Comparison of ENCODE assay signal across 1 cellular context in the genomic region with DNA sequence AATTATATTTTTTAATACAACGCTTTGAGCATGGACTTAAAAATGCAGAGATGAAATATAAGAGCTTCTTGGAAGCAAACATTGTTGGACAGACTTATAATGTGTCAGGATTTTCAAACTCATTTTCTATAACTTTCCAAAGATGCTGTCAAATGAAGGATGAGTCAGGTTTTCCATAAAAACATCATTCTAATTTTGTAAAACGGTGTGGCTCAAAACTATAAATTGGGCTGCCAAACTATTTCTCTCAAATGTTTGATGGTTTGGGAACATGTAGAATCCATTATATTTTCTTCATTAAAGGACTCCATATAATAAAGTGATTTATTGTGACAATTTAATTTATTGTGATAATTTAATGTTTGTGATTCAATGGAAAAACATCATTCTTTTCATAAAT.
TF ChIP-seq lines count a peak whose summit lies in the region.

No MANE protein-coding gene starts in this region.

TF ChIP-seq in SK-N-SH treated with all-trans-retinoic acid at 6 μM for 48 hours, 23 proteins besides CTCF, POLR2A, EP300 and RAD21 (continued from another document):
- TF ChIP-seq, protein P1, sequence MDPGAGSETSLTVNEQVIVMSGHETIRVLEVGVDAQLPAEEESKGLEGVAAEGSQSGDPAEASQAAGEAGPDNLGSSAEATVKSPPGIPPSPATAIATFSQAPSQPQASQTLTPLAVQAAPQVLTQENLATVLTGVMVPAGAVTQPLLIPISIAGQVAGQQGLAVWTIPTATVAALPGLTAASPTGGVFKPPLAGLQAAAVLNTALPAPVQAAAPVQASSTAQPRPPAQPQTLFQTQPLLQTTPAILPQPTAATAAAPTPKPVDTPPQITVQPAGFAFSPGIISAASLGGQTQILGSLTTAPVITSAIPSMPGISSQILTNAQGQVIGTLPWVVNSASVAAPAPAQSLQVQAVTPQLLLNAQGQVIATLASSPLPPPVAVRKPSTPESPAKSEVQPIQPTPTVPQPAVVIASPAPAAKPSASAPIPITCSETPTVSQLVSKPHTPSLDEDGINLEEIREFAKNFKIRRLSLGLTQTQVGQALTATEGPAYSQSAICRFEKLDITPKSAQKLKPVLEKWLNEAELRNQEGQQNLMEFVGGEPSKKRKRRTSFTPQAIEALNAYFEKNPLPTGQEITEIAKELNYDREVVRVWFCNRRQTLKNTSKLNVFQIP (CRISPR knock-in tag; IDR thresholded peaks at IDR 0.05; ENCODE audit: borderline replicate concordance, low read depth), result no peak
- no peak for TF ChIP-seq ZFP3 (CRISPR knock-in tag; IDR thresholded peaks at IDR 0.05)
